11 cellular contexts compared by ENCODE assay signal in the genomic region with DNA sequence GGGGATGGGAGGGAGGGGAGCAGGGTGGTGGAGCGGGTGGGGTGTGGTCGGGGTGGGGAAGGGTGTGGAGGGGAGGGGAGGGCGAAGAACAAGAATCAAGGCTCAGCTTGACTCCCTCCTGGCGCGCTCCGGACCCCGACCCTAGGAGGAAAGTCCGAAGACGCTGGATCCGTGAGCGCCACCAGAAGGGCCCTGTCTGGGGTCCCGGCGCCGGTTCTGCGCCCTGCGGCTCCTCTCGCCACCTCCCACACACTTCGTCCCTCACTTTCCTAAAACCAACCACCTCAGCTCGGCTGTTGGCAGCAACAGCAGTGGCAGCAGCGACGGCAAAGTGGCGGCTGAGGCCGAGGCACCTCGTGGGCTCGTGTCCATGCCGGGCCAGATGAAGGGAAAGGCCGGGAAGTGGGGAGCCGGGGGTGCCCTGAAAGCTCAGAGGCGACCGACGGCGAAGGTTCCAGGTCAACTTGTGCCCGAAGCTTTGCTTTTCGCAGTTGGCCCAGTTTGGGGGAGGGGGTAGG.
A peak's percentile ranks its signal among the peaks of the same experiment; 100 is the strongest.
DNase-seq lines count a peak whose midpoint lies in the region; ATAC-seq and TF ChIP-seq lines count a peak whose summit lies in the region.
"Had no signal": no experiment of that assay in that cellular context is flagged by ENCODE, and none has a peak within 500 bp of the region (broad histone marks: within the 10 kb centered on the region; RNA-seq: fewer than 3 reads in every experiment).

No MANE protein-coding gene starts in this region.

- H3K36me3 Mint-ChIP-seq in memory B cell: no peaks in the 10 kb centered on the region

- peaks cover 0 to 23% (median 20%) of the 10 kb centered on the region in 5 donors for H3K4me1 ChIP-seq in subcutaneous abdominal adipose tissue (ENCODE audit: control insufficient read depth in 5 of 5, insufficient read depth in 5 of 5, low read length in 5 of 5)

- H3K9ac ChIP-seq in subcutaneous abdominal adipose tissue (ENCODE audit: low read length in 5 of 5): peak overlapping the region in 1 of 5 donors; percentile 48

- TF ChIP-seq CTCF in astrocyte of the cerebellum (IDR thresholded peaks at IDR 0.05; ENCODE audit: low read depth, low read length, missing control alignments): no peak

- peak overlapping the region; percentile 97 for H3K4me3 Mint-ChIP-seq in memory B cell
- H3K4me3 Mint-ChIP-seq: activated CD8-positive, alpha-beta T cell treated with anti-CD3 and anti-CD28 coated beads, Interleukin-2, amount 10 ng/mL, durations not matched to agents 7 days and 5 days had no signal

- H3K36me3 ChIP-seq in subcutaneous abdominal adipose tissue (ENCODE audit: control insufficient read depth in 5 of 5, insufficient read depth in 5 of 5, low read length in 5 of 5): no peaks in the 10 kb centered on the region

- DNase-seq in DMS53 (lab: John Stamatoyannopoulos, UW) (peak; percentile 59), DMS53 treated with DMSO at 0.1 percent for 48 hours (lab: John Stamatoyannopoulos, UW; ENCODE audit: unreplicated experiment) (no peak), astrocyte of the cerebellum (ENCODE audit: low read depth) (no peak), memory B cell (ENCODE audit: low spot score in 2 of 2) (no peak), NCI-H446 treated with DMSO at 0.1 percent for 48 hours (lab: John Stamatoyannopoulos, UW) (no peak), HUDEP-2 (lab: John Stamatoyannopoulos, UW; ENCODE audit: unreplicated experiment in 76 of 76) (no peak), hypothalamus (lab: John Stamatoyannopoulos, UW) (no peak)
- DNase-seq: activated CD8-positive, alpha-beta T cell treated with anti-CD3 and anti-CD28 coated beads, Interleukin-2, amount 10 ng/mL, durations not matched to agents 7 days and 5 days; NCI-H2227 treated with DMSO at 0.1 percent for 48 hours had no signal

- no peak overlapping the region for H3K27ac ChIP-seq in subcutaneous abdominal adipose tissue (ENCODE audit: low read depth, low read length)
- H3K27ac ChIP-seq: 22Rv1 had no signal

- H3K4me3 ChIP-seq in astrocyte of the cerebellum (ENCODE audit: low read depth, low read length) (peak overlapping the region; percentile 50), subcutaneous abdominal adipose tissue (ENCODE audit: low read depth in 1 of 5, low read length in 5 of 5) (peak overlapping the region; percentile 55 to 65 (median 63))

- peaks cover 13 to 34% (median 26%) of the 10 kb centered on the region in 5 donors for H3K27me3 ChIP-seq in subcutaneous abdominal adipose tissue (ENCODE audit: control insufficient read depth in 5 of 5, insufficient read depth in 4 of 5, low read length in 5 of 5)

- H3K9me3 Mint-ChIP-seq in memory B cell: no peaks in the 10 kb centered on the region

- peak; percentile 20 for ATAC-seq in memory B cell (ENCODE audit: low read depth)
- ATAC-seq: activated CD8-positive, alpha-beta T cell treated with anti-CD3 and anti-CD28 coated beads, Interleukin-2, amount 10 ng/mL, durations not matched to agents 7 days and 5 days had no signal

- H3K4me1 Mint-ChIP-seq in memory B cell: peaks cover 40% of the 10 kb centered on the region

- in situ Hi-C loops in astrocyte of the cerebellum (cut with HindIII; ENCODE audit: low sequenced_read_pairs): no loop called here

- H3K27me3 Mint-ChIP-seq in memory B cell: no peaks in the 10 kb centered on the region

- peak overlapping the region; percentile 81 for H3K27ac Mint-ChIP-seq in memory B cell
- H3K27ac Mint-ChIP-seq: activated CD8-positive, alpha-beta T cell treated with anti-CD3 and anti-CD28 coated beads, Interleukin-2, amount 10 ng/mL, durations not matched to agents 7 days and 5 days had no signal

- H3K9me3 ChIP-seq in subcutaneous abdominal adipose tissue (ENCODE audit: control insufficient read depth in 5 of 5, low read length in 5 of 5): no peaks in the 10 kb centered on the region
